Comparison of ENCODE assay signal across 21 cellular contexts in genomic region chr12:42386310-42386709, GRCh38.
"Had no signal": no experiment of that assay in that cellular context is flagged by ENCODE, and none has a peak within 500 bp of the region (broad histone marks: within the 10 kb centered on the region; RNA-seq: fewer than 3 reads in every experiment).

No MANE protein-coding gene starts in this region.

- H3K27ac ChIP-seq: coronary artery, dorsolateral prefrontal cortex, hepatocyte, lower lobe of right lung, parathyroid adenoma, psoas muscle, testis, tibial nerve had no signal

- DNase-seq: dorsolateral prefrontal cortex; effector CD8-positive, alpha-beta T cell; foreskin melanocyte; head of caudate nucleus; lower lobe of right lung; naive B cell; nephron progenitor cell; psoas muscle; retina; stimulated activated CD4-positive, alpha-beta T cell treated with anti-CD3 and anti-CD28 coated beads, Interleukin-2, amount 100 ng/mL, for 24 hours; stimulated activated CD4-positive, alpha-beta T cell treated with anti-CD3 and anti-CD28 coated beads, Interleukin-4, amount 100 ng/mL, for 4 hours; stimulated activated naive B cell treated with anti-CD40 and anti-IgM and Interleukin-4, amounts not matched to agents 10 μg/mL and 1 μg/mL and 100 μg/mL, for 72 hours; stimulated activated naive CD8-positive, alpha-beta T cell treated with anti-CD3 and anti-CD28 coated beads, Interleukin-15, amount 100 ng/mL, for 72 hours; testis had no signal

- H3K4me1 ChIP-seq: lower lobe of right lung, parathyroid adenoma, psoas muscle had no signal

- H3K27me3 ChIP-seq: dorsolateral prefrontal cortex, hepatocyte, testis, tibial nerve had no signal

- H3K27ac Mint-ChIP-seq: nephron progenitor cell; stimulated activated naive B cell treated with anti-CD40 and anti-IgM and Interleukin-4, amounts not matched to agents 10 μg/mL and 1 μg/mL and 100 μg/mL, for 72 hours; stimulated activated naive CD8-positive, alpha-beta T cell treated with anti-CD3 and anti-CD28 coated beads, Interleukin-15, amount 100 ng/mL, for 72 hours had no signal

- ATAC-seq: left lobe of liver; lower lobe of right lung; psoas muscle; sciatic nerve; stimulated activated naive B cell treated with anti-CD40 and anti-IgM and Interleukin-4, amounts not matched to agents 10 μg/mL and 1 μg/mL and 100 μg/mL, for 72 hours; stimulated activated naive CD8-positive, alpha-beta T cell treated with anti-CD3 and anti-CD28 coated beads, Interleukin-15, amount 100 ng/mL, for 72 hours had no signal

- H2AFZ ChIP-seq: hepatocyte, parathyroid adenoma had no signal

- H3K9ac ChIP-seq: parathyroid adenoma had no signal

- H3K9me3 Mint-ChIP-seq: memory B cell; naive B cell; nephron progenitor cell; stimulated activated naive B cell treated with anti-CD40 and anti-IgM and Interleukin-4, amounts not matched to agents 10 μg/mL and 1 μg/mL and 100 μg/mL, for 72 hours; stimulated activated naive CD8-positive, alpha-beta T cell treated with anti-CD3 and anti-CD28 coated beads, Interleukin-15, amount 100 ng/mL, for 72 hours had no signal

- H3K9me3 ChIP-seq: lower lobe of right lung, psoas muscle, testis, tibial nerve had no signal

- H3K4me2 ChIP-seq: hepatocyte had no signal

- H3K79me2 ChIP-seq: hepatocyte, parathyroid adenoma had no signal

- H3K4me3 Mint-ChIP-seq: memory B cell; naive B cell; nephron progenitor cell; stimulated activated naive B cell treated with anti-CD40 and anti-IgM and Interleukin-4, amounts not matched to agents 10 μg/mL and 1 μg/mL and 100 μg/mL, for 72 hours; stimulated activated naive CD8-positive, alpha-beta T cell treated with anti-CD3 and anti-CD28 coated beads, Interleukin-15, amount 100 ng/mL, for 72 hours had no signal

- H3K4me3 ChIP-seq: coronary artery, dorsolateral prefrontal cortex, hepatocyte, lower lobe of right lung, psoas muscle, testis, tibial nerve had no signal

- H3K27me3 Mint-ChIP-seq: memory B cell; naive B cell; stimulated activated naive B cell treated with anti-CD40 and anti-IgM and Interleukin-4, amounts not matched to agents 10 μg/mL and 1 μg/mL and 100 μg/mL, for 72 hours; stimulated activated naive CD8-positive, alpha-beta T cell treated with anti-CD3 and anti-CD28 coated beads, Interleukin-15, amount 100 ng/mL, for 72 hours had no signal
